8 cellular contexts compared by ENCODE assay signal in the genomic region with DNA sequence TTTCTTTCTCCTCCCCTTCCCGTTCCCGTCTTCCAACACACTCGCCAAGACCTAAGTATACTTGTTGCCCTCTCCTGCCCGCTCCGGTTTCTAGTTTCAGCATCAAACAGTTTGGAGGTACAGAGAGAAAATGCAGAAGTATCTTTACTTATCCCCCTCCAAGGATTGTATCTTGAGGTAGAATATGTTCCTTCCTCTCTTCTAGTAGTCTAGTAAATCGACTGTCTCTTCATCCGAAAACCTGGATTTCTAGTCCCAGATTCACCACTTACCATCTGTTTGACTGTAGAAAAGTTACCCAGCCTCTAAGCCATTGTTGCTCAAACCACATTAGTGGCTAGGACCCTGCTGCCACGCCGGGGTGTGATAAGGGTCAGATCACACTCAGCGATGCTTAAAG. TPM values are rescaled to one million over a fixed set of nuclear protein-coding genes. Genes with fewer than 3 reads are reported as not detected.
DNase-seq lines count a peak whose midpoint lies in the region; ATAC-seq, FAIRE-seq and TF ChIP-seq lines count a peak whose summit lies in the region.

No MANE protein-coding gene starts in this region.

- H3K27ac Mint-ChIP-seq in stimulated activated naive CD8-positive, alpha-beta T cell treated with anti-CD3 and anti-CD28 coated beads, Interleukin-15, Interleukin-2, amounts not matched to agents 100 ng/mL and 50 ng/mL, for 24 hours = peak overlapping the region; percentile 85
- peak overlapping the region; percentile 91 to 98 (median 97) for H3K27ac Mint-ChIP-seq in brain
- H3K27ac Mint-ChIP-seq in mesothelial cell of epicardium = peak overlapping the region; percentile 91

- H3K9me3 Mint-ChIP-seq in stimulated activated naive CD8-positive, alpha-beta T cell treated with anti-CD3 and anti-CD28 coated beads, Interleukin-15, Interleukin-2, amounts not matched to agents 100 ng/mL and 50 ng/mL, for 24 hours = peaks cover 5% of the 10 kb centered on the region
- H3K9me3 Mint-ChIP-seq in brain (peaks cover 16 to 37% (median 29%) of the 10 kb centered on the region in 5 experiments), mesothelial cell of epicardium (peaks cover 23% of the 10 kb centered on the region)

- peak overlapping the region; percentile 98 for H3K4me3 Mint-ChIP-seq in stimulated activated naive CD8-positive, alpha-beta T cell treated with anti-CD3 and anti-CD28 coated beads, Interleukin-15, Interleukin-2, amounts not matched to agents 100 ng/mL and 50 ng/mL, for 24 hours
- H3K4me3 Mint-ChIP-seq in brain (peak overlapping the region; percentile 96 to 99 (median 98)), mesothelial cell of epicardium (peak overlapping the region; percentile 96)

- H3K27me3 Mint-ChIP-seq in stimulated activated naive CD8-positive, alpha-beta T cell treated with anti-CD3 and anti-CD28 coated beads, Interleukin-15, Interleukin-2, amounts not matched to agents 100 ng/mL and 50 ng/mL, for 24 hours = no peaks in the 10 kb centered on the region
- H3K27me3 Mint-ChIP-seq in brain (peaks cover 13% of the 10 kb centered on the region), mesothelial cell of epicardium (ENCODE audit: low read depth) (no peaks in the 10 kb centered on the region)

- DNase-seq in stimulated activated naive CD8-positive, alpha-beta T cell treated with anti-CD3 and anti-CD28 coated beads, Interleukin-15, Interleukin-2, amounts not matched to agents 100 U/mL and 50 U/mL, for 24 hours = no peak
- DNase-seq in mesothelial cell of epicardium (ENCODE audit: low spot score in 2 of 2, unreplicated experiment in 2 of 2) = no peak
- DNase-seq in urothelium cell line (ENCODE audit: low spot score) = no peak

- peaks cover 68% of the 10 kb centered on the region for H3K4me1 Mint-ChIP-seq in stimulated activated naive CD8-positive, alpha-beta T cell treated with anti-CD3 and anti-CD28 coated beads, Interleukin-15, Interleukin-2, amounts not matched to agents 100 ng/mL and 50 ng/mL, for 24 hours (ENCODE audit: low read depth)
- H3K4me1 Mint-ChIP-seq in brain (peaks cover 65% of the 10 kb centered on the region), mesothelial cell of epicardium (peaks cover 20% of the 10 kb centered on the region)

- H3K36me3 Mint-ChIP-seq in stimulated activated naive CD8-positive, alpha-beta T cell treated with anti-CD3 and anti-CD28 coated beads, Interleukin-15, Interleukin-2, amounts not matched to agents 100 ng/mL and 50 ng/mL, for 24 hours (ENCODE audit: low read depth) = peaks cover 52% of the 10 kb centered on the region
- H3K36me3 Mint-ChIP-seq in brain (peaks cover 66% of the 10 kb centered on the region), mesothelial cell of epicardium (peaks cover 31% of the 10 kb centered on the region)

- ATAC-seq in stimulated activated naive CD8-positive, alpha-beta T cell treated with anti-CD3 and anti-CD28 coated beads, Interleukin-15, Interleukin-2, amounts not matched to agents 100 U/mL and 50 U/mL, for 24 hours = no peak
- ATAC-seq in GM18858 (IDR thresholded peaks at IDR 0.05; ENCODE audit: unreplicated experiment) (no peak), GM19328 (IDR thresholded peaks at IDR 0.05; ENCODE audit: unreplicated experiment) (no peak), GM19324 (IDR thresholded peaks at IDR 0.05; ENCODE audit: low FRiP score, unreplicated experiment) (no peak)

- no peak for TF ChIP-seq CTCF in brain (conservative IDR thresholded peaks at IDR 0.05)
- no peak for TF ChIP-seq CTCF in mesothelial cell of epicardium (IDR thresholded peaks at IDR 0.05; ENCODE audit: unreplicated experiment)

- no peak for FAIRE-seq in urothelium cell line (lab: Jason Lieb, UNC)

RNA-seq across cellular contexts. Expression of a gene that starts 0.8 kb away (rescaled TPM):
- 54.7 TPM for polyA plus RNA-seq in brain (ENCODE audit: insufficient read depth, low read depth, low replicate concordance)
- 72.2 to 78.3 TPM (median 72.5 TPM) in 3 replicates for total RNA-seq in mesothelial cell of epicardium

RNA-seq across cellular contexts. Expression of a gene that starts 0.9 kb away (rescaled TPM):
- polyA plus RNA-seq in brain (ENCODE audit: insufficient read depth, low read depth, low replicate concordance) = 5.2 TPM
- total RNA-seq in mesothelial cell of epicardium = 11.0 to 12.2 TPM (median 11.2 TPM) in 3 replicates

RNA-seq across cellular contexts. Expression of a gene that starts 11.8 kb away (rescaled TPM):
- not detected for polyA plus RNA-seq in brain (ENCODE audit: insufficient read depth, low read depth, low replicate concordance)
- total RNA-seq in mesothelial cell of epicardium = 0.11 TPM in 1 of 3 replicates, not detected in the others

RNA-seq across cellular contexts. Expression of a gene that starts 25.3 kb away (rescaled TPM):
- polyA plus RNA-seq in brain (ENCODE audit: insufficient read depth, low read depth, low replicate concordance) = not detected
- not detected in 3 replicates for total RNA-seq in mesothelial cell of epicardium

RNA-seq across cellular contexts. Expression of a gene that starts 31.1 kb away (rescaled TPM):
- polyA plus RNA-seq in brain (ENCODE audit: insufficient read depth, low read depth, low replicate concordance) = not detected
- 0.09 TPM in 1 of 3 replicates, not detected in the others for total RNA-seq in mesothelial cell of epicardium
